ENCODE assay signal across 8 cellular contexts in genomic region chr21:45615145-45615711, GRCh38. TPM values are rescaled to one million over a fixed set of nuclear protein-coding genes. Genes with fewer than 3 reads are reported as not detected.
DNase-seq lines count a peak whose midpoint lies in the region; ATAC-seq and TF ChIP-seq lines count a peak whose summit lies in the region.

No MANE protein-coding gene starts in this region.

- ATAC-seq in mucosa of descending colon (peak; percentile 88), GM21786 (IDR thresholded peaks at IDR 0.05; ENCODE audit: unreplicated experiment) (no peak), HG02970 (IDR thresholded peaks at IDR 0.05; ENCODE audit: low FRiP score, unreplicated experiment) (no peak)
- ATAC-seq in stimulated activated naive CD8-positive, alpha-beta T cell treated with anti-CD3 and anti-CD28 coated beads, Interleukin-15, Interleukin-2, amounts not matched to agents 100 U/mL and 50 U/mL, for 24 hours, result peak; percentile 78

- H4K20me1 ChIP-seq in smooth muscle cell (ENCODE audit: low read depth), result no peaks in the 10 kb centered on the region

- H3K4me1 ChIP-seq in mucosa of descending colon (ENCODE audit: low read depth) (no peaks in the 10 kb centered on the region), smooth muscle cell (ENCODE audit: low read depth) (peaks cover 11% of the 10 kb centered on the region)

- no peak overlapping the region for H3K27ac ChIP-seq in smooth muscle cell (ENCODE audit: low read depth)

- no peak for TF ChIP-seq CTCF in mucosa of descending colon (IDR thresholded peaks at IDR 0.05)
- TF ChIP-seq CTCF in smooth muscle cell (IDR thresholded peaks at IDR 0.05; ENCODE audit: borderline replicate concordance, insufficient read depth, poor library complexity, severe bottlenecking), result no peak

- H3K4me3 ChIP-seq in mucosa of descending colon (no peak overlapping the region), smooth muscle cell (no peak overlapping the region)

- H3K9me3 ChIP-seq in mucosa of descending colon (no peaks in the 10 kb centered on the region), smooth muscle cell (replicated peaks; ENCODE audit: low read depth) (no peaks in the 10 kb centered on the region)

- peak overlapping the region; percentile 73 for H3K4me3 Mint-ChIP-seq in activated T-cell treated with anti-CD3 and anti-CD28 coated beads, Interleukin-2, amount 50 U/mL, for 24 hours

- H3K9me3 Mint-ChIP-seq in activated T-cell treated with anti-CD3 and anti-CD28 coated beads, Interleukin-2, amount 50 U/mL, for 24 hours, result no peaks in the 10 kb centered on the region

- 78% methylated on average over 27 of the region's 27 CpGs for WGBS in smooth muscle cell (ENCODE audit: low lambda C conversion rate)

- H3K27me3 Mint-ChIP-seq in activated T-cell treated with anti-CD3 and anti-CD28 coated beads, Interleukin-2, amount 50 U/mL, for 24 hours, result peaks cover 16% of the 10 kb centered on the region

- H3K36me3 Mint-ChIP-seq in activated T-cell treated with anti-CD3 and anti-CD28 coated beads, Interleukin-2, amount 50 U/mL, for 24 hours (ENCODE audit: low read depth), result no peaks in the 10 kb centered on the region

- H3F3A ChIP-seq in smooth muscle cell (ENCODE audit: low read depth), result peaks cover 7% of the 10 kb centered on the region

- H2AFZ ChIP-seq in smooth muscle cell (ENCODE audit: low read depth), result no peak overlapping the region

- no peaks in the 10 kb centered on the region for H3K27me3 ChIP-seq in smooth muscle cell (ENCODE audit: low read depth)

- peak overlapping the region; percentile 63 for H3K27ac Mint-ChIP-seq in activated T-cell treated with anti-CD3 and anti-CD28 coated beads, Interleukin-2, amount 50 U/mL, for 24 hours

- intact Hi-C loops in mucosa of descending colon (cut with DNase I, micrococcal nuclease), result no loop called here

- no peak overlapping the region for H3K9ac ChIP-seq in smooth muscle cell (ENCODE audit: low read depth)

- H3K4me2 ChIP-seq in smooth muscle cell, result no peak overlapping the region

- peaks cover 33% of the 10 kb centered on the region for H3K4me1 Mint-ChIP-seq in activated T-cell treated with anti-CD3 and anti-CD28 coated beads, Interleukin-2, amount 50 U/mL, for 24 hours (ENCODE audit: low read depth)

- DNase-seq in DMS53 treated with DMSO at 0.1 percent for 48 hours (lab: John Stamatoyannopoulos, UW; ENCODE audit: unreplicated experiment), result peak; percentile 30
- DNase-seq in NCI-H1092 (lab: John Stamatoyannopoulos, UW), result peak; percentile 32
- peak; percentile 84 for DNase-seq in activated T-cell treated with anti-CD3 and anti-CD28 coated beads, Interleukin-2, amount 50 U/mL, for 24 hours
- peak; percentile 62 to 82 (median 70) for DNase-seq in mucosa of descending colon
- peak; percentile 77 for DNase-seq in stimulated activated naive CD8-positive, alpha-beta T cell treated with anti-CD3 and anti-CD28 coated beads, Interleukin-15, Interleukin-2, amounts not matched to agents 100 U/mL and 50 U/mL, for 24 hours
- no peak for DNase-seq in smooth muscle cell (lab: John Stamatoyannopoulos, UW; ENCODE audit: unreplicated experiment)

- H3K36me3 ChIP-seq in mucosa of descending colon (ENCODE audit: low read depth), result no peaks in the 10 kb centered on the region
- no peaks in the 10 kb centered on the region for H3K36me3 ChIP-seq in smooth muscle cell (ENCODE audit: low read depth)

- no peaks in the 10 kb centered on the region for H3K79me2 ChIP-seq in smooth muscle cell (ENCODE audit: low read depth)

RNA-seq across cellular contexts. Expression of gene PCBP3, which starts 28.3 kb away (rescaled TPM):
- total RNA-seq in mucosa of descending colon (10 to 100 TPM in 1 of 3 donors, 1 to 10 TPM in 2; 4.5 to 18.4 (median 7.6) TPM), smooth muscle cell (8.2 and 8.9 TPM in 2 replicates)
- polyA plus RNA-seq in smooth muscle cell, result 13.7 and 23.1 TPM in 2 replicates

Comparison
In these comparisons a context has a peak if more than half of its experiments do, and no peak if none do; other contexts are left out.
1. ATAC-seq: peak in mucosa of descending colon (single experiment) and stimulated activated naive CD8-positive, alpha-beta T cell treated with anti-CD3 and anti-CD28 coated beads, Interleukin-15, Interleukin-2, amounts not matched to agents 100 U/mL and 50 U/mL, for 24 hours (single experiment); none in GM21786 (single experiment) and HG02970 (single experiment).